Comparison of ENCODE assay signal across 24 cellular contexts in the genomic region with DNA sequence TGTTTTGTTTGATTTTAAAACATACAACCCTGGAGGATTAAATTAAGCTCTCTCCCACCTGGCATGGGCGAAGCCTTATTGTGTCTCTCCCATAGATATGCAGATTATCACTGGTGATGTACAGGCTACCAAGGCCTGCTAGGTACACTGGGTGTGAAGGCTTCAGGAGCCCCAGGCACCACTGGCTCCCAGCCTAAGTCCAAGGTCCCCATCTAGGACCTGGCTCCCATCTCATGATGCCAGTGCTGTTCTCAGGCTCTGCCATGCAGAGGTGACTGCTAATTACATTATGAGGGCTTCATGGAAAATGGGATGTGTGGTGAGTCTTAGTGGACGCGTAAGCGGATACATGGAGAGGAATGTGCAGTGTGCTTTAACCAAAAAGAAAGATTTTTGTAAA.
"Had no signal": no experiment of that assay in that cellular context is flagged by ENCODE, and none has a peak within 500 bp of the region (broad histone marks: within the 10 kb centered on the region; RNA-seq: fewer than 3 reads in every experiment).

No MANE protein-coding gene starts in this region.

- H3K27me3 ChIP-seq: esophagus squamous epithelium, gastrocnemius medialis, heart right ventricle, left lung had no signal

- H3K4me3 Mint-ChIP-seq: memory B cell had no signal

- H3K4me3 ChIP-seq: coronary artery, dorsolateral prefrontal cortex, esophagus squamous epithelium, gastrocnemius medialis, heart right ventricle, left lung, lower lobe of right lung had no signal

- ATAC-seq: gastrocnemius medialis, heart right ventricle, left colon, left lung, left ventricle myocardium superior, lower lobe of right lung had no signal

- H3K27ac Mint-ChIP-seq: memory B cell, naive B cell had no signal

- H3K9me3 ChIP-seq: gastrocnemius medialis had no signal

- H3K4me1 Mint-ChIP-seq: memory B cell, naive B cell had no signal

- DNase-seq: dermis blood vessel endothelial cell; dorsolateral prefrontal cortex; effector CD4-positive, alpha-beta T cell; effector memory CD4-positive, alpha-beta T cell; esophagus squamous epithelium; foreskin fibroblast; foreskin melanocyte; gastrocnemius medialis; glutamatergic neuron; head of caudate nucleus; heart right ventricle; hippocampal formation; kidney; kidney glomerular epithelial cell; left colon; left lung; left ventricle myocardium superior; lower lobe of right lung; mammary epithelial cell; mesendoderm; midbrain; naive B cell had no signal

- H3K36me3 ChIP-seq: esophagus squamous epithelium, gastrocnemius medialis, heart right ventricle, left lung, lower lobe of right lung had no signal

- H3K36me3 Mint-ChIP-seq: memory B cell, naive B cell had no signal

- H3K4me1 ChIP-seq: esophagus squamous epithelium, gastrocnemius medialis, heart right ventricle, left lung, lower lobe of right lung had no signal

- H3K27ac ChIP-seq: coronary artery, dorsolateral prefrontal cortex, esophagus squamous epithelium, gastrocnemius medialis, heart right ventricle, left lung, lower lobe of right lung had no signal
